ENCODE assay signal across 7 cellular contexts in genomic region chr19:41322451-41322850, GRCh38. TPM values are rescaled to one million over a fixed set of nuclear protein-coding genes. Genes with fewer than 3 reads are reported as not detected.
DNase-seq lines count a peak whose midpoint lies in the region; ATAC-seq and TF ChIP-seq lines count a peak whose summit lies in the region.
"Had no signal": no experiment of that assay in that cellular context is flagged by ENCODE, and none has a peak within 500 bp of the region (broad histone marks: within the 10 kb centered on the region; RNA-seq: fewer than 3 reads in every experiment).

No MANE protein-coding gene starts in this region.

- TF ChIP-seq CTCF in psoas muscle (IDR thresholded peaks at IDR 0.05), result no peak

- H3K4me3 ChIP-seq in NT2/D1 (ENCODE audit: insufficient read length, low read depth), result no peak overlapping the region
- no peak overlapping the region for H3K4me3 ChIP-seq in psoas muscle

- peak overlapping the region; percentile 70 for H3K9ac ChIP-seq in NT2/D1 (ENCODE audit: insufficient read length, low read depth)

- 87 to 88% (median 88%) methylated on average over 11 of the region's 11 CpGs for WGBS in psoas muscle, 3 donors

- H3K9me3 ChIP-seq in NT2/D1 (ENCODE audit: insufficient read depth, low read length) (no peaks in the 10 kb centered on the region), psoas muscle (no peaks in the 10 kb centered on the region)

- H3K36me3 ChIP-seq in NT2/D1 (ENCODE audit: insufficient read depth, insufficient read length, low read length), result peaks cover 42% of the 10 kb centered on the region
- peaks cover 0 to 50% of the 10 kb centered on the region in 2 donors for H3K36me3 ChIP-seq in psoas muscle (ENCODE audit: insufficient read depth in 1 of 2, low read depth in 1 of 2)

- DNase-seq in NT2/D1 (ENCODE audit: low read depth, low spot score) (no peak), psoas muscle (peak in 1 of 2 donors; percentile 53), activated gamma-delta T cell treated with Interleukin-2 at 50 U/mL for 16 hours (no peak)
- DNase-seq: NCI-H1436 had no signal

- peaks cover 45% of the 10 kb centered on the region for H3K4me1 ChIP-seq in NT2/D1 (ENCODE audit: insufficient read depth, insufficient read length)
- peaks cover 47% of the 10 kb centered on the region for H3K4me1 ChIP-seq in psoas muscle

- H3K27me3 ChIP-seq in NT2/D1 (ENCODE audit: insufficient read depth, insufficient read length) (no peaks in the 10 kb centered on the region), psoas muscle (ENCODE audit: insufficient read depth in 3 of 3, low read length in 2 of 3) (no peaks in the 10 kb centered on the region)

- ATAC-seq in psoas muscle (no peak), HG03439 (IDR thresholded peaks at IDR 0.05; ENCODE audit: unreplicated experiment) (no peak), GM18502 (IDR thresholded peaks at IDR 0.05; ENCODE audit: poor library complexity, unreplicated experiment) (no peak)

- intact Hi-C loops in psoas muscle (cut with DNase I), result loop anchor here in 1 of 2 donors (5.0 kb wide), 1 partner anchor 105 kb away; the partner anchor contains the start of gene B3GNT8

- H3K27ac ChIP-seq in cingulate gyrus (ENCODE audit: low read depth, low read length), result peak overlapping the region; percentile 19
- peak overlapping the region; percentile 72 for H3K27ac ChIP-seq in psoas muscle

RNA-seq across cellular contexts. Expression of gene CCDC97, which starts 12.5 kb away (rescaled TPM):
- 10 to 100 TPM; 15.5 to 25.7 (median 21.6) TPM for total RNA-seq in psoas muscle
- polyA plus RNA-seq in psoas muscle, result 10 to 100 TPM; 13.7 to 23.7 (median 19.9) TPM

RNA-seq across cellular contexts. Expression of gene TGFB1, which starts 31.3 kb away (rescaled TPM):
- 10 to 100 TPM in 2 of 4 donors, 1 to 10 TPM in 2; 8.2 to 10.8 (median 10.1) TPM for total RNA-seq in psoas muscle
- 10 to 100 TPM in 1 of 3 donors, 1 to 10 TPM in 2; 2.8 to 10.5 (median 3.2) TPM for polyA plus RNA-seq in psoas muscle

RNA-seq across cellular contexts. Expression of gene B9D2, which starts 41.5 kb away (rescaled TPM):
- total RNA-seq in psoas muscle, result 1 to 10 TPM; 1.7 to 2.5 (median 2.0) TPM
- 10 to 100 TPM in 1 of 3 donors, 1 to 10 TPM in 2; 7.9 to 13.1 (median 9.3) TPM for polyA plus RNA-seq in psoas muscle

RNA-seq across cellular contexts. Expression of gene TMEM91, which starts 53.9 kb away (rescaled TPM):
- total RNA-seq in psoas muscle, result 1 to 10 TPM; 1.4 to 2.6 (median 1.7) TPM
- polyA plus RNA-seq in psoas muscle, result 1 to 10 TPM in 2 of 3 donors, under 1 TPM in 1; 0.88 to 3.1 (median 2.5) TPM

RNA-seq across cellular contexts. Expression of gene HNRNPUL1, which starts 58.3 kb away (rescaled TPM):
- total RNA-seq in psoas muscle, result 100 to 1,000 TPM in 2 of 4 donors, 10 to 100 TPM in 2; 82.2 to 129 (median 105) TPM
- polyA plus RNA-seq in psoas muscle, result 10 to 100 TPM; 54.3 to 82.3 (median 69.2) TPM
